In the genomic region with DNA sequence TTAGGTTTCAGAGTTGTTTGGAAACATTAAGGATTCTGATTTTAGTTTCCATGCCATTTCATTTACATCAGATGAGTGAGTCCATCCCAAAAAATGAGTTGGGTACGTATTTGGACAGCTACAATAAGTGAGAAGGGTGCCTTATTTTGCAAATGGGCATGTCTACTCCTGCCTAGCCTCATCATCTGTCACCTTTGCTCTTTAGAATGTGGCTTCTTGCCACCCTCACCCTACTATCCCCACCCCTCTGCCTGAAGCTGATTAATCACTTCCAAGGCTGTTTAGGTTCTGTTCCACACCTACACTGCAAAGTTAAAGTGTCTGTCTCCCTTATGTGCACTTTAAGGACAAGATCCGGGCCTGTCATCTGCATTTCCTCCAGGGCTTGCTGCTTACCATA, we compare ENCODE assay signal across 23 cellular contexts.
"Had no signal": no experiment of that assay in that cellular context is flagged by ENCODE, and none has a peak within 500 bp of the region (broad histone marks: within the 10 kb centered on the region; RNA-seq: fewer than 3 reads in every experiment).

No MANE protein-coding gene starts in this region.

- H3K9me3 ChIP-seq: SJSA1 had no signal

- H3K27me3 ChIP-seq: SJSA1 had no signal

- H3K9ac ChIP-seq: KMS-11 had no signal

- H3K4me1 ChIP-seq: SJSA1 had no signal

- H3K4me2 ChIP-seq: KMS-11 had no signal

- H3K4me3 ChIP-seq: K562, SJSA1, SK-N-MC had no signal

- H3K36me3 ChIP-seq: SJSA1 had no signal

- ATAC-seq: K562, Panc1, PC-3 had no signal

- DNase-seq: Kasumi-1, MV-4-11, NCI-H1092, NCI-H1105 treated with DMSO at 0.1 percent for 48 hours, NCI-H1417 treated with DMSO at 0.1 percent for 48 hours, NCI-H146, NCI-H1694 treated with DMSO at 0.1 percent for 48 hours, NCI-H1930, NCI-H2081, NCI-H2107, NCI-H2227 treated with DMSO at 0.1 percent for 48 hours, NCI-H524, NCI-H526 treated with DMSO at 0.1 percent for 48 hours, NCI-H774, PC-3, Right ventricle myocardium superior, SIG-M5 had no signal

- H3K27ac ChIP-seq: HL-60, KMS-11, SJSA1, SK-N-MC had no signal
